ENCODE assay signal across 28 cellular contexts in the genomic region with DNA sequence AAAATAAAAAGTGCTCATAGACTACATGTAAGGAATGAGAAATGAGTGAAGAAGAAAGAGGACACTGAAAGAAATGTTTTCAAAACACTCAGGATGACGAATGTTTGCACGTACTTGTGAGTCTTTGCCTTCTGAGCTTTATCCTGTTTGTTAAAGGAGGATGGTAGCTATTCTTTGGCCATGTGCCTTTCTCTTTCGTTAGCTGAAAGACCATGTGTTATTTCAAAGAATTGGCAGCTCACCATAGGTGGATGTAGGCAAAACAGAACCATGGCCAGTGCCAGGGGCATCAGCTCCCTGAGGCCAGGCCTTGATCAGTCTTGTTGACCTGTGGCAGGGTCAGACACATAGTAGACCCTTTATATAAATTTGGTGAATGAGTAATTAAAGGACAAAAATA.
"Had no signal": no experiment of that assay in that cellular context is flagged by ENCODE, and none has a peak within 500 bp of the region (broad histone marks: within the 10 kb centered on the region; RNA-seq: fewer than 3 reads in every experiment).

No MANE protein-coding gene starts in this region.

- H3K9me3 ChIP-seq: colonic mucosa, esophagus muscularis mucosa, esophagus squamous epithelium, gastrocnemius medialis, gastroesophageal sphincter, heart left ventricle, heart right ventricle had no signal

- DNase-seq: colonic mucosa; cortex of kidney; dermis blood vessel endothelial cell; dorsolateral prefrontal cortex; effector CD4-positive, alpha-beta T cell; effector CD8-positive, alpha-beta T cell; effector memory CD4-positive, alpha-beta T cell; effector memory CD8-positive, alpha-beta T cell; endodermal cell; erythroblast; esophagus squamous epithelium; foreskin fibroblast; foreskin keratinocyte; foreskin melanocyte; gastrocnemius medialis; glutamatergic neuron; head of caudate nucleus; heart left ventricle; heart right ventricle had no signal

- H3K36me3 ChIP-seq: colonic mucosa, esophagus muscularis mucosa, esophagus squamous epithelium, gastrocnemius medialis, gastroesophageal sphincter, heart left ventricle, heart right ventricle had no signal

- H3K27ac ChIP-seq: colonic mucosa, coronary artery, dorsolateral prefrontal cortex, epithelial cell of prostate, esophagus muscularis mucosa, esophagus squamous epithelium, foreskin keratinocyte, gastrocnemius medialis, gastroesophageal sphincter, heart left ventricle, heart right ventricle had no signal

- H3K4me3 ChIP-seq: colonic mucosa, coronary artery, dorsolateral prefrontal cortex, esophagus muscularis mucosa, esophagus squamous epithelium, gastrocnemius medialis, gastroesophageal sphincter, heart left ventricle, heart right ventricle had no signal

- FAIRE-seq: colon, endometrium, endothelial cell of umbilical vein, frontal cortex had no signal

- ATAC-seq: effector memory CD8-positive, alpha-beta T cell; esophagus mucosa; foreskin keratinocyte; gastrocnemius medialis; gastroesophageal sphincter; heart left ventricle; heart right ventricle had no signal

- H3K4me1 ChIP-seq: colonic mucosa, esophagus muscularis mucosa, esophagus squamous epithelium, foreskin keratinocyte, gastrocnemius medialis, gastroesophageal sphincter, heart left ventricle, heart right ventricle had no signal

- H3K27me3 ChIP-seq: colonic mucosa, esophagus muscularis mucosa, esophagus squamous epithelium, foreskin keratinocyte, gastrocnemius medialis, gastroesophageal sphincter, heart left ventricle, heart right ventricle had no signal
